In genomic region chr1:94540440-94541174, GRCh38 we compare ENCODE assay signal across 7 cellular contexts. TPM values are rescaled to one million over a fixed set of nuclear protein-coding genes. Genes with fewer than 3 reads are reported as not detected.
A peak's percentile ranks its signal among the peaks of the same experiment; 100 is the strongest.
DNase-seq lines count a peak whose midpoint lies in the region; ATAC-seq and TF ChIP-seq lines count a peak whose summit lies in the region.

No MANE protein-coding gene starts in this region.

- H2BK20ac ChIP-seq in IMR-90 (ENCODE audit: low read depth, low read length) = no peak overlapping the region

- H3K14ac ChIP-seq in IMR-90 (replicated peaks; ENCODE audit: low read depth, low read length) = peak overlapping the region; percentile 98

- no peaks in the 10 kb centered on the region for H3K9me3 Mint-ChIP-seq in activated naive CD8-positive, alpha-beta T cell treated with anti-CD3 and anti-CD28 coated beads, Interleukin-2, amount 10 ng/mL, durations not matched to agents 7 days and 5 days
- H3K9me3 Mint-ChIP-seq in stimulated activated naive B cell treated with anti-CD40 and anti-IgM and Interleukin-4, amounts not matched to agents 10 μg/mL and 1 μg/mL and 100 μg/mL, for 72 hours = no peaks in the 10 kb centered on the region

- peak overlapping the region; percentile 95 for H3K4me2 ChIP-seq in IMR-90 (ENCODE audit: low read depth, low read length)

- H3K4me3 Mint-ChIP-seq in activated naive CD8-positive, alpha-beta T cell treated with anti-CD3 and anti-CD28 coated beads, Interleukin-2, amount 10 ng/mL, durations not matched to agents 7 days and 5 days = peak overlapping the region; percentile 55
- H3K4me3 Mint-ChIP-seq in stimulated activated naive B cell treated with anti-CD40 and anti-IgM and Interleukin-4, amounts not matched to agents 10 μg/mL and 1 μg/mL and 100 μg/mL, for 72 hours = peak overlapping the region; percentile 74 to 93

- ATAC-seq in IMR-90 (ENCODE audit: low read depth) = no peak
- ATAC-seq in activated naive CD8-positive, alpha-beta T cell treated with anti-CD3 and anti-CD28 coated beads, Interleukin-2, amount 10 ng/mL, durations not matched to agents 7 days and 5 days (ENCODE audit: low read depth) = no peak
- no peak for ATAC-seq in stimulated activated naive B cell treated with anti-CD40 and anti-IgM and Interleukin-4, amounts not matched to agents 10 μg/mL and 1 μg/mL and 100 μg/mL, for 72 hours (replicated peaks)
- ATAC-seq in HG03354 (IDR thresholded peaks at IDR 0.05; ENCODE audit: poor library complexity, severe bottlenecking, unreplicated experiment) = no peak
- ATAC-seq in GM21360 (IDR thresholded peaks at IDR 0.05; ENCODE audit: unreplicated experiment) = no peak
- ATAC-seq in HG02870 (IDR thresholded peaks at IDR 0.05; ENCODE audit: unreplicated experiment) = no peak

- TF ChIP-seq CTCF in IMR-90 (conservative IDR thresholded peaks at IDR 0.05; ENCODE audit: low read depth, low read length) = no peak

- in situ Hi-C loops in IMR-90 (cut with MboI; ENCODE audit: low sequenced_read_pairs) = loop anchor here (5.0 kb wide), 1 partner anchor 67 kb away; no protein-coding TSS in a partner anchor

- TSS peak; percentile 41 for BruUV-seq in IMR-90 (replicated peaks; lab: Mats Ljungman, UMichigan)

- peak overlapping the region; percentile 18; the same call in 1 of the 3 replicates for H2BK15ac ChIP-seq in IMR-90 (ENCODE audit: low read depth, low read length)

- POLR2A ChIA-PET in IMR-90 (lab: Charles Lee; ENCODE audit: unreplicated experiment) = interaction anchor here (0.6 to 3.7 kb wide), 20 partner anchors 11 to 515 kb away, joined by 3 to 28 read pairs (median 11); no protein-coding TSS in a partner anchor
- POLR2A ChIA-PET in activated naive CD8-positive, alpha-beta T cell treated with anti-CD3 and anti-CD28 coated beads, Interleukin-2, amount 10 ng/mL, durations not matched to agents 7 days and 5 days (lab: Charles Lee) = no interaction called here

- peak overlapping the region; percentile 85 for H3K4ac ChIP-seq in IMR-90 (ENCODE audit: low read depth, low read length)

- H3K9me1 ChIP-seq in IMR-90 (ENCODE audit: insufficient read depth, low read length) = peaks cover 13% of the 10 kb centered on the region

- H3K56ac ChIP-seq in IMR-90 (ENCODE audit: extremely low read depth, insufficient read depth, low read length) = peak overlapping the region; percentile 84

- WGBS in IMR-90 (ENCODE audit: extremely low coverage in 2 of 2, insufficient read length in 1 of 2), 2 experiments = 24% methylated on average over 4 of the region's 21 CpGs; no CpG with 5 or more reads in 1 of the 2 experiments

- no peak overlapping the region for H3K27ac Mint-ChIP-seq in activated naive CD8-positive, alpha-beta T cell treated with anti-CD3 and anti-CD28 coated beads, Interleukin-2, amount 10 ng/mL, durations not matched to agents 7 days and 5 days
- H3K27ac Mint-ChIP-seq in stimulated activated naive B cell treated with anti-CD40 and anti-IgM and Interleukin-4, amounts not matched to agents 10 μg/mL and 1 μg/mL and 100 μg/mL, for 72 hours = no peak overlapping the region

- H2AK5ac ChIP-seq in IMR-90 (ENCODE audit: low read depth, low read length) = peak overlapping the region; percentile 66

- intact Hi-C loops in IMR-90 (cut with micrococcal nuclease) = loop anchor here (1.0 to 5.0 kb wide), 2 partner anchors 137 to 262 kb away; no protein-coding TSS in a partner anchor

- peak overlapping the region; percentile 84 for H3K18ac ChIP-seq in IMR-90 (ENCODE audit: low read depth, low read length)

- H3K27me3 ChIP-seq in IMR-90 (ENCODE audit: control insufficient read depth, insufficient read depth, low read length) (no peaks in the 10 kb centered on the region), iPS-20b (ENCODE audit: insufficient read depth, low read length) (peaks cover 48% of the 10 kb centered on the region)

- H4K91ac ChIP-seq in IMR-90 (ENCODE audit: insufficient read depth, low read depth, low read length) = peak overlapping the region; percentile 43

- TF ChIP-seq POLR2A in IMR-90 (IDR thresholded peaks at IDR 0.05; ENCODE audit: low read depth, low read length) = 0 out of 2 replicates have a peak, but pooled peaks have one; percentile 66

- H3K9ac ChIP-seq in IMR-90 (ENCODE audit: low read depth, low read length) = peak overlapping the region; percentile 97
- H3K9ac ChIP-seq in iPS-20b (ENCODE audit: low read depth, low read length) = peak overlapping the region; percentile 63

- H2BK5ac ChIP-seq in IMR-90 (ENCODE audit: low read depth, low read length, poor library complexity, severe bottlenecking) = peak overlapping the region; percentile 80

- H3K4me1 ChIP-seq in IMR-90 (ENCODE audit: control insufficient read depth, insufficient read depth, low read length) (peaks cover 11% of the 10 kb centered on the region), iPS-20b (ENCODE audit: insufficient read depth, low read length) (peaks cover 13% of the 10 kb centered on the region)

- peak overlapping the region; percentile 89 for H2AFZ ChIP-seq in IMR-90 (replicated peaks; ENCODE audit: low read length, poor library complexity)

- H3K36me3 ChIP-seq in IMR-90 (ENCODE audit: control insufficient read depth, insufficient read depth, low read length) (peaks cover 36% of the 10 kb centered on the region), iPS-20b (ENCODE audit: insufficient read depth, low read depth, low read length) (peaks cover 13% of the 10 kb centered on the region)

- peak overlapping the region; percentile 36 for H4K5ac ChIP-seq in IMR-90 (ENCODE audit: low read depth, low read length)

- peak overlapping the region; percentile 53 for H2AK9ac ChIP-seq in IMR-90 (replicated peaks; ENCODE audit: low read depth, low read length, poor library complexity)

- peak overlapping the region; percentile 98 for H3K23ac ChIP-seq in IMR-90 (ENCODE audit: low read depth, low read length)

- peak overlapping the region; percentile 92 for H3K4me3 ChIP-seq in IMR-90 (ENCODE audit: insufficient read depth, low read depth, low read length)
- H3K4me3 ChIP-seq in iPS-20b (ENCODE audit: low read length) = peak overlapping the region; percentile 85

- peaks cover 58% of the 10 kb centered on the region for H4K20me1 ChIP-seq in IMR-90 (ENCODE audit: insufficient read depth, low read length)

- CTCF ChIA-PET in IMR-90 (lab: Yijun Ruan, JAX) = interaction anchor here (1.3 kb wide), 1 partner anchor 95 kb away, joined by 5 read pairs; no protein-coding TSS in a partner anchor

- peak overlapping the region; percentile 64 for H2BK120ac ChIP-seq in IMR-90 (ENCODE audit: low read depth, low read length)

- H3K27me3 Mint-ChIP-seq in activated naive CD8-positive, alpha-beta T cell treated with anti-CD3 and anti-CD28 coated beads, Interleukin-2, amount 10 ng/mL, durations not matched to agents 7 days and 5 days = peaks cover 65% of the 10 kb centered on the region
- H3K27me3 Mint-ChIP-seq in stimulated activated naive B cell treated with anti-CD40 and anti-IgM and Interleukin-4, amounts not matched to agents 10 μg/mL and 1 μg/mL and 100 μg/mL, for 72 hours = peaks cover 55 to 64% of the 10 kb centered on the region in 2 donors

- TF ChIP-seq RAD21 in IMR-90 (IDR thresholded peaks at IDR 0.05; ENCODE audit: low read length) = no peak

- H3K9me3 ChIP-seq in IMR-90 (ENCODE audit: control insufficient read depth, insufficient read depth, low read length) (no peaks in the 10 kb centered on the region), iPS-20b (ENCODE audit: insufficient read depth, low read depth, low read length) (no peaks in the 10 kb centered on the region)

- no peaks in the 10 kb centered on the region for H3K36me3 Mint-ChIP-seq in activated naive CD8-positive, alpha-beta T cell treated with anti-CD3 and anti-CD28 coated beads, Interleukin-2, amount 10 ng/mL, durations not matched to agents 7 days and 5 days
- H3K36me3 Mint-ChIP-seq in stimulated activated naive B cell treated with anti-CD40 and anti-IgM and Interleukin-4, amounts not matched to agents 10 μg/mL and 1 μg/mL and 100 μg/mL, for 72 hours = no peaks in the 10 kb centered on the region

- dilution Hi-C loops in IMR-90 (cut with HindIII; ENCODE audit: low sequenced_read_pairs, unreplicated experiment) = loop anchor here (25.0 kb wide), 1 partner anchor 247 kb away; no protein-coding TSS in a partner anchor

- H3K79me1 ChIP-seq in IMR-90 (ENCODE audit: low read depth in 1 of 2, low read length in 2 of 2) = peaks cover 15 to 60% of the 10 kb centered on the region in 2 experiments

- peaks cover 8% of the 10 kb centered on the region for H3K4me1 Mint-ChIP-seq in activated naive CD8-positive, alpha-beta T cell treated with anti-CD3 and anti-CD28 coated beads, Interleukin-2, amount 10 ng/mL, durations not matched to agents 7 days and 5 days
- H3K4me1 Mint-ChIP-seq in stimulated activated naive B cell treated with anti-CD40 and anti-IgM and Interleukin-4, amounts not matched to agents 10 μg/mL and 1 μg/mL and 100 μg/mL, for 72 hours = peaks cover 11 to 24% of the 10 kb centered on the region in 2 donors

- no peak for DNase-seq in IMR-90
- DNase-seq in activated naive CD8-positive, alpha-beta T cell treated with anti-CD3 and anti-CD28 coated beads, Interleukin-2, amount 10 ng/mL, durations not matched to agents 7 days and 5 days = no peak
- DNase-seq in stimulated activated naive B cell treated with anti-CD40 and anti-IgM and Interleukin-4, amounts not matched to agents 10 μg/mL and 1 μg/mL and 100 μg/mL, for 72 hours = no peak

- peak overlapping the region; percentile 33 to 85 for H4K8ac ChIP-seq in IMR-90 (ENCODE audit: low read depth in 2 of 2, low read length in 2 of 2)

- H3K27ac ChIP-seq in IMR-90 (ENCODE audit: insufficient read depth, low read length) = peak overlapping the region; percentile 95
- H3K27ac ChIP-seq in iPS-20b (ENCODE audit: low read length) = no peak overlapping the region

TF ChIP-seq in IMR-90, 13 proteins besides CTCF, POLR2A, EP300 and RAD21 (continues in another document):
- no peak for TF ChIP-seq FOS (IDR thresholded peaks at IDR 0.05; ENCODE audit: low read depth, low read length)
- peak; percentile 36; the same call in 1 of the 2 replicates for TF ChIP-seq BHLHE40 (IDR thresholded peaks at IDR 0.05; ENCODE audit: low read depth, low read length)
- peak; percentile 60; the same call in 1 of the 2 replicates for TF ChIP-seq CHD1 (IDR thresholded peaks at IDR 0.05; ENCODE audit: low read depth, low read length)
- no peak for TF ChIP-seq SMC3 (IDR thresholded peaks at IDR 0.05; ENCODE audit: low read depth, low read length)
- no peak for TF ChIP-seq NFE2L2 (IDR thresholded peaks at IDR 0.05; ENCODE audit: low read depth, low read length)
- no peak for TF ChIP-seq MAZ (IDR thresholded peaks at IDR 0.05; ENCODE audit: borderline replicate concordance, low read depth, low read length)
- no peak for TF ChIP-seq RFX5 (IDR thresholded peaks at IDR 0.05; ENCODE audit: low read depth, low read length)
- TF ChIP-seq MXI1 (IDR thresholded peaks at IDR 0.05; ENCODE audit: borderline replicate concordance, low read depth, low read length) = peak; percentile 57; the same call in 1 of the 2 replicates

RNA-seq across cellular contexts. Expression of gene F3, which starts 1.0 kb away (rescaled TPM):
- total RNA-seq in IMR-90 (2012; rRNA removed) = 75.6 and 102 TPM in 2 replicates
- 99.0 and 126 TPM in 2 replicates for polyA plus RNA-seq in IMR-90 (2012; rRNA removed)
- 45.0 and 45.1 TPM in 2 replicates for polyA plus RNA-seq in IMR-90 (2012; cell fraction: cytosol; rRNA removed)
- 88.3 and 572 TPM in 2 replicates for polyA plus RNA-seq in IMR-90 (2012; cell fraction: nucleus; rRNA removed; ENCODE audit: low replicate concordance)
- under 1 TPM in 1 of 2 experiments, not detected in 1; 0.17 TPM for total RNA-seq in activated naive CD8-positive, alpha-beta T cell treated with anti-CD3 and anti-CD28 coated beads, Interleukin-2, amount 10 ng/mL, durations not matched to agents 7 days and 5 days

Comparison
In these comparisons a context has a peak if more than half of its experiments do, and no peak if none do; other contexts are left out.
1. RNA of gene F3, which starts 1.0 kb away (total RNA-seq): 75.6 to 102 TPM in IMR-90; 0.17 TPM in activated naive CD8-positive, alpha-beta T cell treated with anti-CD3 and anti-CD28 coated beads, Interleukin-2, amount 10 ng/mL, durations not matched to agents 7 days and 5 days; every median in the first group is over 10 times any median in the second.